In genomic region chr14:24207104-24207543, GRCh38 we compare ENCODE assay signal across 23 cellular contexts. TPM values are rescaled to one million over a fixed set of nuclear protein-coding genes. Genes with fewer than 3 reads are reported as not detected.
A peak's percentile ranks its signal among the peaks of the same experiment; 100 is the strongest.
DNase-seq lines count a peak whose midpoint lies in the region; ATAC-seq and TF ChIP-seq lines count a peak whose summit lies in the region.
"Had no signal": no experiment of that assay in that cellular context is flagged by ENCODE, and none has a peak within 500 bp of the region (broad histone marks: within the 10 kb centered on the region; RNA-seq: fewer than 3 reads in every experiment).

No MANE protein-coding gene starts in this region.

- no peak for TF ChIP-seq EP300 in sigmoid colon (IDR thresholded peaks at IDR 0.05)

- H3K27me3 ChIP-seq in sigmoid colon, result no peaks in the 10 kb centered on the region
- H3K27me3 ChIP-seq: vagina had no signal

- peaks cover 3 to 5% of the 10 kb centered on the region in 2 donors for H3K9me3 Mint-ChIP-seq in activated T-cell treated with anti-CD3 and anti-CD28 coated beads, Interleukin-2, amount 50 U/mL, for 72 hours
- H3K9me3 Mint-ChIP-seq in central memory CD8-positive, alpha-beta T cell, result no peaks in the 10 kb centered on the region

- H3K4me1 ChIP-seq in sigmoid colon, result peaks cover 0 to 14% (median 5%) of the 10 kb centered on the region in 4 donors
- H3K4me1 ChIP-seq: prostate gland had no signal

- intact Hi-C loops in sigmoid colon (cut with DNase I), result no loop called here

- no peaks in the 10 kb centered on the region for H3K27me3 Mint-ChIP-seq in activated T-cell treated with anti-CD3 and anti-CD28 coated beads, Interleukin-2, amount 50 U/mL, for 72 hours (ENCODE audit: low read depth)
- H3K27me3 Mint-ChIP-seq in central memory CD8-positive, alpha-beta T cell, result no peaks in the 10 kb centered on the region

- peak in 1 of 2 donors; percentile 41 for ATAC-seq in activated T-cell treated with anti-CD3 and anti-CD28 coated beads, Interleukin-2, amount 50 U/mL, for 72 hours (replicated peaks in 1 of 2)
- ATAC-seq in central memory CD8-positive, alpha-beta T cell (replicated peaks; ENCODE audit: extremely low read depth, poor library complexity, severe bottlenecking), result peak; percentile 86
- ATAC-seq in HG02938 (IDR thresholded peaks at IDR 0.05; ENCODE audit: unreplicated experiment) (no peak), GM21737 (IDR thresholded peaks at IDR 0.05; ENCODE audit: unreplicated experiment) (no peak)
- ATAC-seq: SK-N-SH treated with all-trans-retinoic acid at 6 μM for 48 hours had no signal

- H3K4me3 ChIP-seq in Jurkat, Clone E6-1 (ENCODE audit: low read length), result no peak overlapping the region
- no peak overlapping the region for H3K4me3 ChIP-seq in sigmoid colon
- H3K4me3 ChIP-seq: HAP-1, prostate gland, vagina had no signal

- no peak for DNase-seq in activated T-cell treated with anti-CD3 and anti-CD28 coated beads, Interleukin-2, amount 50 U/mL, for 72 hours
- DNase-seq in activated T-cell treated with anti-CD3 and anti-CD28 coated beads, Interleukin-2, amount 50 U/mL, for 1 hour, result no peak
- peak; percentile 37 for DNase-seq in Jurkat, Clone E6-1 (ENCODE audit: low read depth, low spot score)
- peak in 1 of 2 donors; percentile 32 for DNase-seq in central memory CD8-positive, alpha-beta T cell (ENCODE audit: low spot score in 2 of 2)
- peak; percentile 10 for DNase-seq in sigmoid colon
- DNase-seq in NCI-H82 (lab: John Stamatoyannopoulos, UW), result no peak
- DNase-seq: activated T-cell treated with anti-CD3 and anti-CD28 coated beads for 4 hours, kidney glomerular epithelial cell, NCI-H1105, NCI-H1930, T-helper 9 cell, WERI-Rb-1 had no signal

- 75 to 95% methylated on average over 5 of the region's 5 CpGs for WGBS in sigmoid colon, 2 donors

- no peak for TF ChIP-seq POLR2A in sigmoid colon (IDR thresholded peaks at IDR 0.05)

- peak overlapping the region; percentile 40 for H3K27ac Mint-ChIP-seq in activated T-cell treated with anti-CD3 and anti-CD28 coated beads, Interleukin-2, amount 50 U/mL, for 72 hours
- peak overlapping the region; percentile 99 for H3K27ac Mint-ChIP-seq in central memory CD8-positive, alpha-beta T cell (ENCODE audit: low read depth)

- H3K36me3 ChIP-seq in sigmoid colon, result peaks cover 5 to 86% (median 19%) of the 10 kb centered on the region in 4 donors
- H3K36me3 ChIP-seq: prostate gland had no signal

- no peak overlapping the region for H3K27ac ChIP-seq in sigmoid colon
- H3K27ac ChIP-seq: epithelial cell of prostate, HL-60, prostate gland, vagina, WERI-Rb-1 had no signal

- H3K4me3 Mint-ChIP-seq in activated T-cell treated with anti-CD3 and anti-CD28 coated beads, Interleukin-2, amount 50 U/mL, for 72 hours, result no peak overlapping the region
- peak overlapping the region; percentile 48 for H3K4me3 Mint-ChIP-seq in central memory CD8-positive, alpha-beta T cell

- H3K9me3 ChIP-seq in sigmoid colon, result no peaks in the 10 kb centered on the region
- H3K9me3 ChIP-seq: HAP-1, prostate gland, vagina had no signal

- H3K36me3 Mint-ChIP-seq in activated T-cell treated with anti-CD3 and anti-CD28 coated beads, Interleukin-2, amount 50 U/mL, for 72 hours (ENCODE audit: insufficient read depth in 2 of 2), result peaks cover 25 to 44% of the 10 kb centered on the region in 2 donors
- H3K36me3 Mint-ChIP-seq in central memory CD8-positive, alpha-beta T cell (ENCODE audit: insufficient read depth), result peaks cover 33% of the 10 kb centered on the region

- no peak for TF ChIP-seq CTCF in sigmoid colon (IDR thresholded peaks at IDR 0.05)

- peaks cover 31% of the 10 kb centered on the region for H3K4me1 Mint-ChIP-seq in activated T-cell treated with anti-CD3 and anti-CD28 coated beads, Interleukin-2, amount 50 U/mL, for 72 hours (ENCODE audit: low read depth)
- peaks cover 47% of the 10 kb centered on the region for H3K4me1 Mint-ChIP-seq in central memory CD8-positive, alpha-beta T cell

RNA-seq across cellular contexts. Expression of gene TSSK4, which starts 1.6 kb away (rescaled TPM):
- under 1 TPM in 1 of 2 donors, not detected in 1; 0.88 TPM for total RNA-seq in activated T-cell treated with anti-CD3 and anti-CD28 coated beads, Interleukin-2, amount 50 U/mL, for 72 hours
- 2.3 TPM for polyA plus RNA-seq in Jurkat, Clone E6-1 (2012; ENCODE audit: insufficient read depth, insufficient read length)
- under 1 TPM in 1 of 4 donors, not detected in 3; 0.66 TPM for total RNA-seq in sigmoid colon
- under 1 TPM in 1 of 3 donors, not detected in 2; 0.22 TPM for polyA plus RNA-seq in sigmoid colon
- total RNA-seq: lung microvascular endothelial cell, temporal lobe had no signal
- polyA plus RNA-seq: BJ had no signal

RNA-seq across cellular contexts. Expression of gene CHMP4A, which starts 6.2 kb away (rescaled TPM):
- total RNA-seq in activated T-cell treated with anti-CD3 and anti-CD28 coated beads, Interleukin-2, amount 50 U/mL, for 72 hours, result 100 to 1,000 TPM; 105 to 119 TPM
- 114 TPM for polyA plus RNA-seq in Jurkat, Clone E6-1 (2012; ENCODE audit: insufficient read depth, insufficient read length)
- 100 to 1,000 TPM in 2 of 4 donors, 10 to 100 TPM in 2; 65.6 to 149 (median 102) TPM for total RNA-seq in sigmoid colon
- polyA plus RNA-seq in sigmoid colon, result 100 to 1,000 TPM in 2 of 3 donors, 10 to 100 TPM in 1; 81.6 to 116 (median 109) TPM

RNA-seq across cellular contexts. Expression of gene MDP1, which starts 8.7 kb away (rescaled TPM):
- 10 to 100 TPM; 16.8 to 20.2 TPM for total RNA-seq in activated T-cell treated with anti-CD3 and anti-CD28 coated beads, Interleukin-2, amount 50 U/mL, for 72 hours
- polyA plus RNA-seq in Jurkat, Clone E6-1 (2012; ENCODE audit: insufficient read depth, insufficient read length), result 45.3 TPM
- 10 to 100 TPM; 22.4 to 31.7 (median 26.5) TPM for total RNA-seq in sigmoid colon
- 10 to 100 TPM; 15.1 to 34.2 (median 28.8) TPM for polyA plus RNA-seq in sigmoid colon

RNA-seq across cellular contexts. Expression of gene TM9SF1, which starts 11.9 kb away (rescaled TPM):
- 10 to 100 TPM; 27.4 to 32.5 TPM for total RNA-seq in activated T-cell treated with anti-CD3 and anti-CD28 coated beads, Interleukin-2, amount 50 U/mL, for 72 hours
- polyA plus RNA-seq in Jurkat, Clone E6-1 (2012; ENCODE audit: insufficient read depth, insufficient read length), result 14.5 TPM
- total RNA-seq in sigmoid colon, result 10 to 100 TPM; 29.6 to 36.9 (median 34.7) TPM
- polyA plus RNA-seq in sigmoid colon, result 10 to 100 TPM in 2 of 3 donors, 1 to 10 TPM in 1; 7.9 to 37.2 (median 10.8) TPM

RNA-seq across cellular contexts. Expression of gene IPO4, which starts 18.5 kb away (rescaled TPM):
- 10 to 100 TPM; 30.9 to 38.0 TPM for total RNA-seq in activated T-cell treated with anti-CD3 and anti-CD28 coated beads, Interleukin-2, amount 50 U/mL, for 72 hours
- 34.3 TPM for polyA plus RNA-seq in Jurkat, Clone E6-1 (2012; ENCODE audit: insufficient read depth, insufficient read length)
- 10 to 100 TPM; 11.0 to 37.1 (median 13.2) TPM for total RNA-seq in sigmoid colon
- 10 to 100 TPM in 1 of 3 donors, 1 to 10 TPM in 2; 3.0 to 24.4 (median 5.4) TPM for polyA plus RNA-seq in sigmoid colon

Comparison
In these comparisons a context has a peak if more than half of its experiments do, and no peak if none do; other contexts are left out.
1. DNase-seq: peak in Jurkat, Clone E6-1 (single experiment) and sigmoid colon (single experiment); none in activated T-cell treated with anti-CD3 and anti-CD28 coated beads, Interleukin-2, amount 50 U/mL, for 72 hours (0 of 2), activated T-cell treated with anti-CD3 and anti-CD28 coated beads, Interleukin-2, amount 50 U/mL, for 1 hour (single experiment) and NCI-H82 (single experiment).